In the genomic region with DNA sequence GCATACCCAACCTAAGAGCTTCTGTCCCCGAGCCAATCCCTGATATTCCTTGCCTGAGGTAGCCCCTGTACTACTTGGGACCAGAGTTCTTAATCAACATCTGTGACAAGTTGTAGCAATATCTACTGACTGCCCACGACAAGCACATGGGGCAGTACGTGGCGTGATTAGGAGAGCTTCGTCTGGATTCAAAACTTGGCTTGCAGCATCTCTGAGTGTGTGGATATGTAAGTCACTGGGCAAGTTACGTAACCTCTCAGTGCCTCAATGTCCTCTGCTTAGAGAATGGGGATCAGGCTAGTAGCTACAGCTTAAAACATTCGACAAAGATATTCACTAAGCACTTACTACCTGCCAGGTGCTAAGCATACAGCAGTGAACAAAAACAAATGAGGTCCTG, we compare ENCODE assay signal across 12 cellular contexts. TPM values are rescaled to one million over a fixed set of nuclear protein-coding genes. Genes with fewer than 3 reads are reported as not detected.
DNase-seq lines count a peak whose midpoint lies in the region; ATAC-seq and TF ChIP-seq lines count a peak whose summit lies in the region.
"Had no signal": no experiment of that assay in that cellular context is flagged by ENCODE, and none has a peak within 500 bp of the region (broad histone marks: within the 10 kb centered on the region; RNA-seq: fewer than 3 reads in every experiment).

No MANE protein-coding gene starts in this region.

- H3K36me3 Mint-ChIP-seq in GM23338 (ENCODE audit: low read depth), result peaks cover 2% of the 10 kb centered on the region; the same call in 2 of the 3 replicates

- H3K4me3 Mint-ChIP-seq in GM23338, result no peak overlapping the region

- WGBS in body of pancreas, 2 donors, result 36 to 52% methylated on average over 3 to 7 of the region's 7 CpGs
- WGBS in hepatocyte (ENCODE audit: low lambda C conversion rate, missing lambda C conversion rate), result 51% methylated on average over 7 of the region's 7 CpGs
- 60 to 82% (median 68%) methylated on average over 7 of the region's 7 CpGs for WGBS in spleen, 5 donors

- no peaks in the 10 kb centered on the region for H3K9me3 ChIP-seq in body of pancreas
- H3K9me3 ChIP-seq in hepatocyte (ENCODE audit: low read depth), result no peaks in the 10 kb centered on the region
- H3K9me3 ChIP-seq in spleen, result no peaks in the 10 kb centered on the region

- H2AFZ ChIP-seq in GM23338, result no peak overlapping the region
- no peak overlapping the region for H2AFZ ChIP-seq in hepatocyte

- H3K9me3 Mint-ChIP-seq in GM23338, result no peaks in the 10 kb centered on the region

- H3K4me3 ChIP-seq in GM23338 (no peak overlapping the region), body of pancreas (no peak overlapping the region), hepatocyte (no peak overlapping the region), spleen (no peak overlapping the region)

- intact Hi-C loops in body of pancreas (cut with DNase I), result no loop called here
- intact Hi-C loops in spleen (cut with DNase I; ENCODE audit: low total_unique reads), result no loop called here
- intact Hi-C loops in head of caudate nucleus (cut with DNase I), result no loop called here

- H3K27me3 ChIP-seq in GM23338 (ENCODE audit: insufficient read depth), result no peaks in the 10 kb centered on the region
- H3K27me3 ChIP-seq in body of pancreas, result no peaks in the 10 kb centered on the region
- no peaks in the 10 kb centered on the region for H3K27me3 ChIP-seq in hepatocyte
- peaks cover 0 to 17% (median 0%) of the 10 kb centered on the region in 7 donors for H3K27me3 ChIP-seq in spleen (replicated peaks in 1 of 7)

- no peaks in the 10 kb centered on the region for H3F3A ChIP-seq in GM23338 (replicated peaks; ENCODE audit: low read depth)

- peaks cover 23% of the 10 kb centered on the region for H3K27me3 Mint-ChIP-seq in GM23338 (ENCODE audit: insufficient read depth, low read depth, poor library complexity)

- H3K4me1 Mint-ChIP-seq in GM23338, result peaks cover 44% of the 10 kb centered on the region

- TF ChIP-seq CTCF in GM23338 (conservative IDR thresholded peaks at IDR 0.05; ENCODE audit: low read depth in 2 of 2) (no peak), body of pancreas (IDR thresholded peaks at IDR 0.05) (no peak), hepatocyte (IDR thresholded peaks at IDR 0.05; ENCODE audit: poor library complexity) (no peak), spleen (IDR thresholded peaks at IDR 0.05 in 8 of 11, conservative IDR thresholded peaks at IDR 0.05 in 3 of 11) (no peak)

- ATAC-seq in GM23338, result no peak
- no peak for ATAC-seq in body of pancreas
- ATAC-seq in GM18505 (IDR thresholded peaks at IDR 0.05; ENCODE audit: unreplicated experiment), result no peak

- DNase-seq in GM23338 (ENCODE audit: low spot score), result no peak
- DNase-seq in body of pancreas, result peak in 1 of 4 donors; percentile 51
- DNase-seq in hepatocyte (ENCODE audit: low spot score), result no peak
- no peak for DNase-seq in spleen
- no peak for DNase-seq in head of caudate nucleus
- no peak for DNase-seq in effector CD8-positive, alpha-beta T cell (lab: John Stamatoyannopoulos, UW)
- no peak for DNase-seq in ecto neural progenitor cell (ENCODE audit: low spot score)
- DNase-seq: activated naive CD4-positive, alpha-beta T cell treated with Interleukin-2 at 50 U/mL for 16 hours; NCI-H2029 had no signal

- H3K4me2 ChIP-seq in GM23338 (no peak overlapping the region), hepatocyte (peak overlapping the region; percentile 65)

- peak overlapping the region; percentile 91 for H3K27ac Mint-ChIP-seq in GM23338

- no peaks in the 10 kb centered on the region for H3K36me3 ChIP-seq in GM23338 (ENCODE audit: insufficient read depth)
- H3K36me3 ChIP-seq in body of pancreas (replicated peaks in 1 of 2; ENCODE audit: insufficient read depth in 1 of 2, low read depth in 2 of 2), result no peaks in the 10 kb centered on the region
- no peaks in the 10 kb centered on the region for H3K36me3 ChIP-seq in hepatocyte (replicated peaks; ENCODE audit: insufficient read depth, low read depth)
- H3K36me3 ChIP-seq in spleen, result no peaks in the 10 kb centered on the region

- H3K4me1 ChIP-seq in GM23338 (ENCODE audit: insufficient read depth) (peaks cover 25% of the 10 kb centered on the region), body of pancreas (peaks cover 72% of the 10 kb centered on the region), hepatocyte (ENCODE audit: insufficient read depth) (peaks cover 76% of the 10 kb centered on the region), spleen (peaks cover 6 to 89% (median 53%) of the 10 kb centered on the region in 6 donors)

- H3K27ac ChIP-seq in GM23338 (ENCODE audit: low read depth) (peak overlapping the region; percentile 92; the same call in 1 of the 2 replicates), body of pancreas (peak overlapping the region; percentile 68 to 87 (median 78)), hepatocyte (peak overlapping the region; percentile 98), spleen (peak overlapping the region in 7 of 8 donors; percentile 26 to 81 (median 71))

- H4K20me1 ChIP-seq in GM23338 (replicated peaks; ENCODE audit: insufficient read depth), result peaks cover 4% of the 10 kb centered on the region
- no peaks in the 10 kb centered on the region for H4K20me1 ChIP-seq in hepatocyte (ENCODE audit: insufficient read depth, poor library complexity, severe bottlenecking)

- TF ChIP-seq POLR2A in body of pancreas (IDR thresholded peaks at IDR 0.05), result no peak
- TF ChIP-seq POLR2A in spleen (IDR thresholded peaks at IDR 0.05), result no peak
- TF ChIP-seq POLR2A in GM18505 (IDR thresholded peaks at IDR 0.05; ENCODE audit: borderline replicate concordance, extremely low read depth, insufficient read depth, insufficient read length), result no peak

- H3K9me2 ChIP-seq in GM23338 (ENCODE audit: insufficient read depth), result no peaks in the 10 kb centered on the region
- H3K9me2 ChIP-seq in hepatocyte (replicated peaks; ENCODE audit: insufficient read depth), result no peaks in the 10 kb centered on the region

- H3K79me2 ChIP-seq in GM23338 (replicated peaks; ENCODE audit: insufficient read depth), result peaks cover 62% of the 10 kb centered on the region
- H3K79me2 ChIP-seq in hepatocyte, result peaks cover 77% of the 10 kb centered on the region

TF ChIP-seq in GM23338, 12 proteins besides CTCF, POLR2A, EP300 and RAD21 (continues in another document):
- TF ChIP-seq CREB1 (CRISPR knock-in tag; IDR thresholded peaks at IDR 0.05; ENCODE audit: low read depth) (no peak), ZNF114 (CRISPR knock-in tag; IDR thresholded peaks at IDR 0.05) (no peak), JUNB (IDR thresholded peaks at IDR 0.05; ENCODE audit: unreplicated experiment) (no peak), EZH2phosphoT487 (IDR thresholded peaks at IDR 0.05; ENCODE audit: unreplicated experiment) (no peak), STAT1 (IDR thresholded peaks at IDR 0.05; ENCODE audit: unreplicated experiment) (no peak), REST (IDR thresholded peaks at IDR 0.05; ENCODE audit: unreplicated experiment) (no peak), ZNF331 (CRISPR knock-in tag; IDR thresholded peaks at IDR 0.05; ENCODE audit: low read depth) (no peak)

RNA-seq across cellular contexts. Expression of gene HSPG2, which starts 5.0 kb away (rescaled TPM):
- 47.8 and 70.8 TPM in 2 replicates for total RNA-seq in GM23338 (2014; rRNA removed; shearing (Covaris generic))
- polyA plus RNA-seq in GM23338 (2016; fragmentation: Nextera tagmentation; extraction: Ambion mirVana), result 13.3 and 14.9 TPM in 2 replicates
- 100 to 1,000 TPM in 1 of 2 donors, 10 to 100 TPM in 1; 87.7 to 179 TPM for total RNA-seq in body of pancreas
- total RNA-seq in hepatocyte, result 38.3 and 72.4 TPM in 2 replicates
- polyA plus RNA-seq in hepatocyte, result 81.2 and 91.2 TPM in 2 replicates
- 100 to 1,000 TPM in 6 of 7 donors, 10 to 100 TPM in 1; 69.7 to 395 (median 178) TPM for total RNA-seq in spleen
- 10 to 100 TPM; 14.4 to 63.5 (median 15.0) TPM for polyA plus RNA-seq in spleen

RNA-seq across cellular contexts. Expression of gene CELA3B, which starts 44.7 kb away (rescaled TPM):
- total RNA-seq in GM23338 (2014; rRNA removed; shearing (Covaris generic)), result not detected in 2 replicates
- not detected in 2 replicates for polyA plus RNA-seq in GM23338 (2016; fragmentation: Nextera tagmentation; extraction: Ambion mirVana)
- total RNA-seq in body of pancreas, result over 10,000 TPM; 12,815 to 27,120 TPM
- total RNA-seq in hepatocyte, result 0.33 TPM in 1 of 2 replicates, not detected in the other
- polyA plus RNA-seq in hepatocyte, result not detected in 2 replicates
- total RNA-seq in spleen, result 1 to 10 TPM in 2 of 7 donors, under 1 TPM in 1, not detected in 4; 0.60 to 1.8 (median 1.3) TPM
- polyA plus RNA-seq in spleen, result under 1 TPM; 0.08 to 0.38 (median 0.24) TPM
- total RNA-seq: Daoy; T-helper 2 cell treated with Interferon-gamma antibody and Interleukin-4, amounts not matched to agents 100 ng/mL and 5 ng/mL, for 36 hours had no signal

Comparison
In these comparisons a context has a peak if more than half of its experiments do, and no peak if none do; other contexts are left out.
1. RNA of gene CELA3B, which starts 44.7 kb away (total RNA-seq): 12,815 to 27,120 TPM in body of pancreas; 0.33 TPM in hepatocyte, not detected in GM23338 and 0.60 to 1.8 TPM in spleen; every median in the first group is over 1,000 times any median in the second.
2. Peak in every context shown above with its lines, with median percentiles within 50 percentile points of each other: H3K27ac ChIP-seq.